Comparison of ENCODE assay signal across 8 cellular contexts in the genomic region with DNA sequence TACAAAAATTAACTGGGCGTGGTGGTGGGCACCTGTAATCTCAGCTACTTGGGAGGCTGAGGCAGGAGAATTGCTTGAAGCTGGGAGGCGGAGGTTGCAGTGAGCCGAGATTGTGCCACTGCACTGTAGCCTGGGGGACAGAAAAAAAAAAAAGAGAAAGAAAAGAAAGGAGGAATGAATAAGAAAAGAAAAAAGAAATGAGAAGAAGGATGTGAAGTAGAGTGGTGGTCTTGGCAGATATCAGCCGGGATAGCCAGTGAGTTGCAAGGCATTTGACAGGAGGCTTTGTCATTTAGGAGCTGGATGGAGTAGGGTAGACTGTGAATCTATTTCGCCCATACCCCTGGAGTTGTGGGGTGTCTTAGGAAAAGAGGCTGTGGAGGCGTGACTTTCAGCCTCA. TPM values are rescaled to one million over a fixed set of nuclear protein-coding genes. Genes with fewer than 3 reads are reported as not detected.
DNase-seq lines count a peak whose midpoint lies in the region; ATAC-seq and TF ChIP-seq lines count a peak whose summit lies in the region.
"Not testable (repeated sequence)": the region's sequence is repeated elsewhere in the genome, so short reads cannot be mapped to it uniquely, and the experiment has no call there.
"Had no signal": no experiment of that assay in that cellular context is flagged by ENCODE, and none has a peak within 500 bp of the region (broad histone marks: within the 10 kb centered on the region; RNA-seq: fewer than 3 reads in every experiment).

No MANE protein-coding gene starts in this region.

- H3K4me1 Mint-ChIP-seq in CD4-positive, alpha-beta memory T cell: peaks cover 39 to 82% (median 59%) of the 10 kb centered on the region in 4 donors
- H3K4me1 Mint-ChIP-seq in activated CD4-positive, alpha-beta memory T cell treated with anti-CD3 and anti-CD28 coated beads for 36 hours (ENCODE audit: low read depth): peaks cover 66% of the 10 kb centered on the region
- peaks cover 72% of the 10 kb centered on the region for H3K4me1 Mint-ChIP-seq in activated naive CD4-positive, alpha-beta T cell treated with anti-CD3 and anti-CD28 coated beads, Interleukin-2, amount 50 U/mL, for 24 hours
- H3K4me1 Mint-ChIP-seq in dendritic cell treated with granulocyte-macrophage colony-stimulating factor and Interleukin-4, amounts not matched to agents 40 ng/mL and 50 ng/mL, for 4 days (ENCODE audit: low read depth): peaks cover 69% of the 10 kb centered on the region
- peaks cover 62 to 68% of the 10 kb centered on the region in 2 donors for H3K4me1 Mint-ChIP-seq in natural killer cell treated with Interleukin-12 subunit alpha and Interleukin-12 subunit beta and Interleukin-15 and Interleukin-18, amount 100 ng/mL, for 72 hours (ENCODE audit: low read depth in 2 of 2)

- H3K27ac Mint-ChIP-seq in CD4-positive, alpha-beta memory T cell: peak overlapping the region; percentile 60 to 92 (median 82)
- H3K27ac Mint-ChIP-seq in activated CD4-positive, alpha-beta memory T cell treated with anti-CD3 and anti-CD28 coated beads for 36 hours: peak overlapping the region; percentile 79
- peak overlapping the region; percentile 100 for H3K27ac Mint-ChIP-seq in activated naive CD4-positive, alpha-beta T cell treated with anti-CD3 and anti-CD28 coated beads, Interleukin-2, amount 50 U/mL, for 24 hours
- peak overlapping the region; percentile 53 for H3K27ac Mint-ChIP-seq in dendritic cell treated with granulocyte-macrophage colony-stimulating factor and Interleukin-4, amounts not matched to agents 40 ng/mL and 50 ng/mL, for 4 days
- peak overlapping the region; percentile 55 to 56 for H3K27ac Mint-ChIP-seq in natural killer cell treated with Interleukin-12 subunit alpha and Interleukin-12 subunit beta and Interleukin-15 and Interleukin-18, amount 100 ng/mL, for 72 hours

- H3K4me1 ChIP-seq in CD4-positive, alpha-beta memory T cell (ENCODE audit: insufficient read depth, low read length): peaks cover 55% of the 10 kb centered on the region
- peaks cover 26% of the 10 kb centered on the region for H3K4me1 ChIP-seq in OCI-LY7 (ENCODE audit: insufficient read depth, low read length, poor library complexity, severe bottlenecking)

- H3K27me3 Mint-ChIP-seq in CD4-positive, alpha-beta memory T cell; activated CD4-positive, alpha-beta memory T cell treated with anti-CD3 and anti-CD28 coated beads for 36 hours; activated naive CD4-positive, alpha-beta T cell treated with anti-CD3 and anti-CD28 coated beads, Interleukin-2, amount 50 U/mL, for 24 hours; dendritic cell treated with granulocyte-macrophage colony-stimulating factor and Interleukin-4, amounts not matched to agents 40 ng/mL and 50 ng/mL, for 4 days; natural killer cell treated with Interleukin-12 subunit alpha and Interleukin-12 subunit beta and Interleukin-15 and Interleukin-18, amount 100 ng/mL, for 72 hours: not testable (repeated sequence)

- H3K9me2 ChIP-seq in OCI-LY7 (ENCODE audit: insufficient read depth, low read length): not testable (repeated sequence)

- POLR2A ChIA-PET in CD4-positive, alpha-beta memory T cell (lab: Charles Lee; ENCODE audit: partially characterized antibody): interaction anchor here (0.6 to 5.4 kb wide), 6 partner anchors 20 to 189 kb away, joined by 3 to 25 read pairs (median 4); no protein-coding TSS in a partner anchor
- POLR2A ChIA-PET in OCI-LY7 (lab: Charles Lee): not testable (repeated sequence)
- POLR2A ChIA-PET in activated CD4-positive, alpha-beta memory T cell treated with anti-CD3 and anti-CD28 coated beads for 36 hours (lab: Charles Lee): interaction anchor here (0.6 to 2.0 kb wide), 4 partner anchors 11 to 156 kb away, joined by 3 to 19 read pairs (median 8); no protein-coding TSS in a partner anchor

- peak; percentile 8 for ATAC-seq in HG03378 (IDR thresholded peaks at IDR 0.05; ENCODE audit: unreplicated experiment)
- ATAC-seq in natural killer cell treated with Interleukin-12 subunit alpha and Interleukin-12 subunit beta and Interleukin-15 and Interleukin-18, amount 100 ng/mL, for 72 hours: not testable (repeated sequence)

- intact Hi-C loops in CD4-positive, alpha-beta memory T cell (cut with micrococcal nuclease): loop anchor here (2.0 kb wide), 1 partner anchor 42 kb away; no protein-coding TSS in a partner anchor
- intact Hi-C loops in OCI-LY7 (cut with micrococcal nuclease; ENCODE audit: unreplicated experiment): not testable (repeated sequence)
- intact Hi-C loops in activated CD4-positive, alpha-beta memory T cell treated with anti-CD3 and anti-CD28 coated beads for 36 hours (cut with micrococcal nuclease): loop anchor here (1.0 kb wide), 1 partner anchor 62 kb away; no protein-coding TSS in a partner anchor
- intact Hi-C loops in dendritic cell treated with granulocyte-macrophage colony-stimulating factor and Interleukin-4, amounts not matched to agents 40 ng/mL and 50 ng/mL, for 4 days (cut with micrococcal nuclease): loop anchor here (10.0 kb wide), 1 partner anchor 50 kb away; a partner anchor contains a TSS

- not testable (repeated sequence) for DNase-seq in CD4-positive, alpha-beta memory T cell; OCI-LY7 (ENCODE audit: low spot score); activated CD4-positive, alpha-beta memory T cell treated with anti-CD3 and anti-CD28 coated beads for 36 hours; natural killer cell treated with Interleukin-12 subunit alpha and Interleukin-12 subunit beta and Interleukin-15 and Interleukin-18, amount 100 ng/mL, for 72 hours (ENCODE audit: low spot score)

- H3K36me3 ChIP-seq in CD4-positive, alpha-beta memory T cell (ENCODE audit: insufficient read depth, low read length); OCI-LY7 (ENCODE audit: insufficient read depth, low read length): not testable (repeated sequence)

- TF ChIP-seq CTCF in OCI-LY7 (conservative IDR thresholded peaks at IDR 0.05; ENCODE audit: low read length): not testable (repeated sequence)

- H3K36me3 Mint-ChIP-seq in CD4-positive, alpha-beta memory T cell; activated naive CD4-positive, alpha-beta T cell treated with anti-CD3 and anti-CD28 coated beads, Interleukin-2, amount 50 U/mL, for 24 hours; dendritic cell treated with granulocyte-macrophage colony-stimulating factor and Interleukin-4, amounts not matched to agents 40 ng/mL and 50 ng/mL, for 4 days (ENCODE audit: low read depth); natural killer cell treated with Interleukin-12 subunit alpha and Interleukin-12 subunit beta and Interleukin-15 and Interleukin-18, amount 100 ng/mL, for 72 hours: not testable (repeated sequence)
- peaks cover 11% of the 10 kb centered on the region for H3K36me3 Mint-ChIP-seq in activated CD4-positive, alpha-beta memory T cell treated with anti-CD3 and anti-CD28 coated beads for 36 hours

- H3K4me2 ChIP-seq in OCI-LY7 (ENCODE audit: low read length): peak overlapping the region; percentile 40

- not testable (repeated sequence) for H3K9me3 ChIP-seq in CD4-positive, alpha-beta memory T cell (ENCODE audit: control insufficient read depth in 1 of 2, low read length in 2 of 2); OCI-LY7 (ENCODE audit: low read length)

- H2AFZ ChIP-seq in OCI-LY7 (ENCODE audit: low read length): not testable (repeated sequence)

- not testable (repeated sequence) for H3K79me2 ChIP-seq in OCI-LY7 (ENCODE audit: insufficient read depth, low read depth, low read length)

- not testable (repeated sequence) for H3K27me3 ChIP-seq in CD4-positive, alpha-beta memory T cell (ENCODE audit: insufficient read depth, low read length)

- not testable (repeated sequence) for H3K9me3 Mint-ChIP-seq in CD4-positive, alpha-beta memory T cell; activated naive CD4-positive, alpha-beta T cell treated with anti-CD3 and anti-CD28 coated beads, Interleukin-2, amount 50 U/mL, for 24 hours; dendritic cell treated with granulocyte-macrophage colony-stimulating factor and Interleukin-4, amounts not matched to agents 40 ng/mL and 50 ng/mL, for 4 days; natural killer cell treated with Interleukin-12 subunit alpha and Interleukin-12 subunit beta and Interleukin-15 and Interleukin-18, amount 100 ng/mL, for 72 hours
- peaks cover 15% of the 10 kb centered on the region for H3K9me3 Mint-ChIP-seq in activated CD4-positive, alpha-beta memory T cell treated with anti-CD3 and anti-CD28 coated beads for 36 hours

- peak overlapping the region; percentile 5 to 74 (median 70) for H3K4me3 Mint-ChIP-seq in CD4-positive, alpha-beta memory T cell
- H3K4me3 Mint-ChIP-seq in activated CD4-positive, alpha-beta memory T cell treated with anti-CD3 and anti-CD28 coated beads for 36 hours: peak overlapping the region; percentile 62
- H3K4me3 Mint-ChIP-seq in activated naive CD4-positive, alpha-beta T cell treated with anti-CD3 and anti-CD28 coated beads, Interleukin-2, amount 50 U/mL, for 24 hours: peak overlapping the region; percentile 85
- H3K4me3 Mint-ChIP-seq in dendritic cell treated with granulocyte-macrophage colony-stimulating factor and Interleukin-4, amounts not matched to agents 40 ng/mL and 50 ng/mL, for 4 days: peak overlapping the region; percentile 14
- H3K4me3 Mint-ChIP-seq in natural killer cell treated with Interleukin-12 subunit alpha and Interleukin-12 subunit beta and Interleukin-15 and Interleukin-18, amount 100 ng/mL, for 72 hours: peak overlapping the region; percentile 76

- H4K20me1 ChIP-seq in OCI-LY7 (ENCODE audit: insufficient read depth, low read length): not testable (repeated sequence)

- not testable (repeated sequence) for BruUV-seq in OCI-LY7 (replicated peaks; lab: Mats Ljungman, UMichigan)

- peak overlapping the region in 1 of 2 donors; percentile 44 for H3K4me3 ChIP-seq in CD4-positive, alpha-beta memory T cell (ENCODE audit: low read length in 2 of 2)
- not testable (repeated sequence) for H3K4me3 ChIP-seq in OCI-LY7 (ENCODE audit: low read depth, low read length, poor library complexity, severe bottlenecking)

- CTCF ChIA-PET in CD4-positive, alpha-beta memory T cell (lab: Charles Lee; ENCODE audit: partially characterized antibody): interaction anchor here (0.7 to 3.7 kb wide), 10 partner anchors 10 to 678 kb away, joined by 3 to 12 read pairs (median 4); a partner anchor contains a TSS
- CTCF ChIA-PET in OCI-LY7 (lab: Charles Lee; ENCODE audit: unreplicated experiment): not testable (repeated sequence)
- CTCF ChIA-PET in activated CD4-positive, alpha-beta memory T cell treated with anti-CD3 and anti-CD28 coated beads for 36 hours (lab: Charles Lee): interaction anchor here (1.1 to 2.4 kb wide), 6 partner anchors 13 to 189 kb away, joined by 3 to 12 read pairs (median 6); no protein-coding TSS in a partner anchor

- H3K27ac ChIP-seq in CD4-positive, alpha-beta memory T cell (ENCODE audit: low read depth, low read length): peak overlapping the region; percentile 44
- H3K27ac ChIP-seq in OCI-LY7 (ENCODE audit: low read depth, low read length, poor library complexity, severe bottlenecking): not testable (repeated sequence)

RNA-seq across cellular contexts. Expression of a gene that starts 4.4 kb away (rescaled TPM):
- total RNA-seq in CD4-positive, alpha-beta memory T cell: 10 to 100 TPM; 12.5 to 14.0 TPM
- 10 to 100 TPM in 1 of 2 donors, 1 to 10 TPM in 1; 3.1 to 18.9 TPM for polyA plus RNA-seq in CD4-positive, alpha-beta memory T cell
- total RNA-seq in OCI-LY7 (2014; rRNA removed; shearing (Covaris generic)): 0.05 TPM in 1 of 2 replicates, not detected in the other
- total RNA-seq in OCI-LY7 (2022): not detected in 2 replicates
- total RNA-seq in activated CD4-positive, alpha-beta memory T cell treated with anti-CD3 and anti-CD28 coated beads for 36 hours: 10 to 100 TPM; 36.5 to 38.6 TPM
- 10 to 100 TPM in 1 of 2 donors, 1 to 10 TPM in 1; 4.5 to 11.3 TPM for total RNA-seq in natural killer cell treated with Interleukin-12 subunit alpha and Interleukin-12 subunit beta and Interleukin-15 and Interleukin-18, amount 100 ng/mL, for 72 hours
- total RNA-seq: myocyte had no signal

RNA-seq across cellular contexts. Expression of a gene that starts 46.0 kb away (rescaled TPM):
- total RNA-seq in CD4-positive, alpha-beta memory T cell: 1 to 10 TPM; 1.5 to 2.2 TPM
- not detected for polyA plus RNA-seq in CD4-positive, alpha-beta memory T cell
- total RNA-seq in OCI-LY7 (2014; rRNA removed; shearing (Covaris generic)): 0.13 and 0.57 TPM in 2 replicates
- 0.74 TPM in 1 of 2 replicates, not detected in the other for total RNA-seq in OCI-LY7 (2022)
- total RNA-seq in activated CD4-positive, alpha-beta memory T cell treated with anti-CD3 and anti-CD28 coated beads for 36 hours: 1 to 10 TPM; 1.2 to 2.4 TPM
- total RNA-seq in natural killer cell treated with Interleukin-12 subunit alpha and Interleukin-12 subunit beta and Interleukin-15 and Interleukin-18, amount 100 ng/mL, for 72 hours: 1 to 10 TPM; 3.5 to 9.2 TPM

Comparison
In these comparisons a context has a peak if more than half of its experiments do, and no peak if none do; other contexts are left out.
1. H3K4me3 Mint-ChIP-seq: peak in every context shown above with its lines; median percentile 85 in activated naive CD4-positive, alpha-beta T cell treated with anti-CD3 and anti-CD28 coated beads, Interleukin-2, amount 50 U/mL, for 24 hours; 76 in natural killer cell treated with Interleukin-12 subunit alpha and Interleukin-12 subunit beta and Interleukin-15 and Interleukin-18, amount 100 ng/mL, for 72 hours; 70 in CD4-positive, alpha-beta memory T cell; 62 in activated CD4-positive, alpha-beta memory T cell treated with anti-CD3 and anti-CD28 coated beads for 36 hours; 14 in dendritic cell treated with granulocyte-macrophage colony-stimulating factor and Interleukin-4, amounts not matched to agents 40 ng/mL and 50 ng/mL, for 4 days.
2. RNA of a gene that starts 4.4 kb away (total RNA-seq): 36.5 to 38.6 TPM in activated CD4-positive, alpha-beta memory T cell treated with anti-CD3 and anti-CD28 coated beads for 36 hours, 12.5 to 14.0 TPM in CD4-positive, alpha-beta memory T cell and 4.5 to 11.3 TPM in natural killer cell treated with Interleukin-12 subunit alpha and Interleukin-12 subunit beta and Interleukin-15 and Interleukin-18, amount 100 ng/mL, for 72 hours; 0.05 TPM in OCI-LY7; every median in the first group is over 4 times any median in the second.
3. Peak in every context shown above with its lines, with median percentiles within 50 percentile points of each other: H3K27ac Mint-ChIP-seq.